Comparison of ENCODE assay signal across 16 cellular contexts in the genomic region with DNA sequence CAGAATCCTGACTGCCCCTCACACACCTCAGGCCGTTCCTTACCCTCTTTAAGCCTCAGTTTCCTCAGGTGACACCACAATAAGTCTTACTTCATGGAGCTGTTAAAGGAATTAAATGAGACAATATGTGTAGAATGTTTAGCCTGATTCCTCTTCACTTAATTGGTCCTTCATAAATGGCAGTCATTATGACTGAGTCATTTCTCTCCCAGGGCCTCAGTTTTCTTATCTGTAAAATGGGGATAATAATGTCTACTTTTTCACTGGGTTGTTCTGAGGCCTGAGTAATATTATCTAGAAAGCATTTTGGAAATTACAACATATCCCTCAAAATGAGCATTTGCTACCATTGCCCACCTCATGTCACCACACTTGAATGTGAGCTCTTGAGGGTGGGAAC. TPM values are rescaled to one million over a fixed set of nuclear protein-coding genes. Genes with fewer than 3 reads are reported as not detected.
DNase-seq lines count a peak whose midpoint lies in the region; ATAC-seq and TF ChIP-seq lines count a peak whose summit lies in the region.
"Had no signal": no experiment of that assay in that cellular context is flagged by ENCODE, and none has a peak within 500 bp of the region (broad histone marks: within the 10 kb centered on the region; RNA-seq: fewer than 3 reads in every experiment).

No MANE protein-coding gene starts in this region.

- H3K36me3 ChIP-seq in CD4-positive, alpha-beta memory T cell (ENCODE audit: insufficient read depth, low read length) = peaks cover 10% of the 10 kb centered on the region
- no peaks in the 10 kb centered on the region for H3K36me3 ChIP-seq in testis (ENCODE audit: low read depth, missing control alignments)
- H3K36me3 ChIP-seq: gastroesophageal sphincter had no signal

- intact Hi-C loops in CD4-positive, alpha-beta memory T cell (cut with micrococcal nuclease) = no loop called here
- intact Hi-C loops in activated B cell treated with CpG ODN at 0.5 μM for 24 hours (cut with micrococcal nuclease) = loop anchor here (5.0 kb wide), 1 partner anchor 92 kb away; no protein-coding TSS in a partner anchor
- intact Hi-C loops in testis (cut with DNase I; ENCODE audit: low total_unique reads) = no loop called here

- H3K27me3 ChIP-seq in AG04450 (ENCODE audit: control insufficient read depth, insufficient read depth, low read length) (no peaks in the 10 kb centered on the region), foreskin keratinocyte (no peaks in the 10 kb centered on the region), testis (no peaks in the 10 kb centered on the region)
- H3K27me3 ChIP-seq in CD4-positive, alpha-beta memory T cell (ENCODE audit: insufficient read depth, low read length) = no peaks in the 10 kb centered on the region

- peaks cover 5 to 12% (median 10%) of the 10 kb centered on the region in 4 donors for H3K4me1 Mint-ChIP-seq in CD4-positive, alpha-beta memory T cell
- H3K4me1 Mint-ChIP-seq in activated B cell treated with CpG ODN at 0.5 μM for 24 hours = peaks cover 76% of the 10 kb centered on the region

- no peak for ATAC-seq in activated B cell treated with CpG ODN at 0.5 μM for 24 hours (ENCODE audit: low read depth)
- no peak for ATAC-seq in foreskin keratinocyte
- ATAC-seq: activated CD4-positive, CD25-positive, alpha-beta regulatory T cell treated with anti-CD3 and anti-CD28 coated beads, Interleukin-2, amount 50 U/mL, for 24 hours; gastroesophageal sphincter had no signal

- H3K4me1 ChIP-seq in CD4-positive, alpha-beta memory T cell (ENCODE audit: insufficient read depth, low read length) = peaks cover 6% of the 10 kb centered on the region
- H3K4me1 ChIP-seq in foreskin keratinocyte = peaks cover 36% of the 10 kb centered on the region
- no peaks in the 10 kb centered on the region for H3K4me1 ChIP-seq in testis

- no peak for TF ChIP-seq POLR2A in testis (IDR thresholded peaks at IDR 0.05)

- H3K9me3 ChIP-seq in AG04450 (ENCODE audit: control insufficient read depth, insufficient read depth, low read length) (no peaks in the 10 kb centered on the region), testis (no peaks in the 10 kb centered on the region)
- H3K9me3 ChIP-seq in CD4-positive, alpha-beta memory T cell (ENCODE audit: control insufficient read depth in 1 of 2, low read length in 2 of 2) = no peaks in the 10 kb centered on the region
- H3K9me3 ChIP-seq: gastroesophageal sphincter had no signal

- H3K27ac ChIP-seq in AG04450 (ENCODE audit: low read depth, low read length) (peak overlapping the region; percentile 94), foreskin keratinocyte (peak overlapping the region; percentile 100), testis (no peak overlapping the region)
- no peak overlapping the region for H3K27ac ChIP-seq in CD4-positive, alpha-beta memory T cell (ENCODE audit: low read depth, low read length)
- H3K27ac ChIP-seq: gastroesophageal sphincter had no signal

- CTCF ChIA-PET in AG04450 (lab: Charles Lee) (interaction anchor here (1.1 to 3.9 kb wide), 6 partner anchors 21 to 169 kb away, joined by 3 to 26 read pairs (median 5); a partner anchor contains a TSS), activated B cell treated with CpG ODN at 0.5 μM for 24 hours (lab: Charles Lee) (interaction anchor here (1.2 to 13.4 kb wide), 3 partner anchors 19 to 169 kb away, joined by 4 to 426 read pairs (median 8); a partner anchor contains a TSS)
- CTCF ChIA-PET in CD4-positive, alpha-beta memory T cell (lab: Charles Lee; ENCODE audit: partially characterized antibody) = interaction anchor here (1.2 to 7.4 kb wide), 9 partner anchors 9 to 331 kb away, joined by 3 to 81 read pairs (median 23); a partner anchor contains a TSS

- H3K9me3 Mint-ChIP-seq in CD4-positive, alpha-beta memory T cell = no peaks in the 10 kb centered on the region
- H3K9me3 Mint-ChIP-seq in activated B cell treated with CpG ODN at 0.5 μM for 24 hours = no peaks in the 10 kb centered on the region
- H3K9me3 Mint-ChIP-seq: activated naive CD8-positive, alpha-beta T cell treated with anti-CD3 and anti-CD28 coated beads, Interleukin-2, amount 10 ng/mL, durations not matched to agents 7 days and 5 days had no signal

- POLR2A ChIA-PET in AG04450 (lab: Yijun Ruan, JAX) = no interaction called here
- POLR2A ChIA-PET in CD4-positive, alpha-beta memory T cell (lab: Charles Lee; ENCODE audit: partially characterized antibody) = interaction anchor here (0.9 to 3.4 kb wide), 6 partner anchors 12 to 330 kb away, joined by 3 to 17 read pairs (median 4); a partner anchor contains a TSS
- POLR2A ChIA-PET in activated B cell treated with CpG ODN at 0.5 μM for 24 hours (lab: Charles Lee) = interaction anchor here (0.5 to 24.6 kb wide), 4 partner anchors 17 to 200 kb away, joined by 3 to 1230 read pairs (median 4); a partner anchor contains a TSS

- peak overlapping the region; percentile 2 to 79 (median 48) for H3K27ac Mint-ChIP-seq in CD4-positive, alpha-beta memory T cell
- peak overlapping the region; percentile 96 for H3K27ac Mint-ChIP-seq in activated B cell treated with CpG ODN at 0.5 μM for 24 hours

- H3K4me3 ChIP-seq in AG04450 (ENCODE audit: low read depth, low read length) (no peak overlapping the region), testis (no peak overlapping the region)
- H3K4me3 ChIP-seq in CD4-positive, alpha-beta memory T cell (ENCODE audit: low read length in 2 of 2) = no peak overlapping the region
- H3K4me3 ChIP-seq: gastroesophageal sphincter had no signal

- 77 to 100% methylated on average over 1 of the region's 1 CpG for WGBS in testis, 2 donors

- no peak overlapping the region for H3K4me3 Mint-ChIP-seq in CD4-positive, alpha-beta memory T cell
- H3K4me3 Mint-ChIP-seq in activated B cell treated with CpG ODN at 0.5 μM for 24 hours = no peak overlapping the region
- H3K4me3 Mint-ChIP-seq: activated naive CD8-positive, alpha-beta T cell treated with anti-CD3 and anti-CD28 coated beads, Interleukin-2, amount 10 ng/mL, durations not matched to agents 7 days and 5 days had no signal

- H3K36me3 Mint-ChIP-seq in CD4-positive, alpha-beta memory T cell = peaks cover 17 to 61% of the 10 kb centered on the region in 2 donors
- H3K36me3 Mint-ChIP-seq in activated B cell treated with CpG ODN at 0.5 μM for 24 hours (ENCODE audit: low read depth) = peaks cover 89% of the 10 kb centered on the region

- TF ChIP-seq CTCF in AG04450 (IDR thresholded peaks at IDR 0.05; ENCODE audit: low read depth, low read length) (no peak), activated B cell treated with CpG ODN at 0.5 μM for 24 hours (IDR thresholded peaks at IDR 0.05) (no peak), foreskin keratinocyte (conservative IDR thresholded peaks at IDR 0.05) (no peak), testis (IDR thresholded peaks at IDR 0.05) (no peak)

- DNase-seq in AG04450 (ENCODE audit: low read depth, low spot score) = no peak
- no peak for DNase-seq in CD4-positive, alpha-beta memory T cell
- DNase-seq in activated B cell treated with CpG ODN at 0.5 μM for 24 hours = no peak
- DNase-seq in foreskin keratinocyte = no peak
- no peak for DNase-seq in testis
- DNase-seq in NCI-H1930 (lab: John Stamatoyannopoulos, UW) = no peak
- DNase-seq in EL = no peak
- DNase-seq: activated naive CD8-positive, alpha-beta T cell treated with anti-CD3 and anti-CD28 coated beads, Interleukin-2, amount 10 ng/mL, durations not matched to agents 7 days and 5 days; dermis blood vessel endothelial cell; KG1; NCI-H1048; NCI-H524; SIG-M5; T-helper 9 cell had no signal

- no peaks in the 10 kb centered on the region for H3K27me3 Mint-ChIP-seq in CD4-positive, alpha-beta memory T cell
- H3K27me3 Mint-ChIP-seq in activated B cell treated with CpG ODN at 0.5 μM for 24 hours = no peaks in the 10 kb centered on the region
- H3K27me3 Mint-ChIP-seq: activated naive CD8-positive, alpha-beta T cell treated with anti-CD3 and anti-CD28 coated beads, Interleukin-2, amount 10 ng/mL, durations not matched to agents 7 days and 5 days had no signal

RNA-seq across cellular contexts. Expression of a gene that starts 21.6 kb away (rescaled TPM):
- 1.9 and 2.6 TPM in 2 replicates for polyA plus RNA-seq in AG04450 (2011; rRNA removed)
- 1.2 and 2.6 TPM in 2 replicates for polyA minus RNA-seq in AG04450 (2011; rRNA and poly(A)+ RNA removed)
- total RNA-seq in CD4-positive, alpha-beta memory T cell = 10 to 100 TPM; 68.5 to 69.3 TPM
- polyA plus RNA-seq in CD4-positive, alpha-beta memory T cell = 10 to 100 TPM in 1 of 2 donors, 1 to 10 TPM in 1; 3.1 to 22.7 TPM
- total RNA-seq in activated B cell treated with CpG ODN at 0.5 μM for 24 hours = 508 and 577 TPM in 2 replicates
- total RNA-seq in foreskin keratinocyte = 34.4 and 37.3 TPM in 2 replicates
- 49.6 and 59.3 TPM in 2 replicates for polyA plus RNA-seq in foreskin keratinocyte
- total RNA-seq in testis = 10 to 100 TPM in 1 of 2 donors, 1 to 10 TPM in 1; 9.4 to 20.6 TPM
- polyA plus RNA-seq in testis (ENCODE audit: insufficient read depth, low read depth, low replicate concordance) = 13.2 TPM

RNA-seq across cellular contexts. Expression of a gene that starts 34.7 kb away (rescaled TPM):
- polyA plus RNA-seq in AG04450 (2011; rRNA removed) (5.5 and 9.0 TPM in 2 replicates), foreskin keratinocyte (11.9 and 12.0 TPM in 2 replicates), testis (ENCODE audit: insufficient read depth, low read depth, low replicate concordance) (47.4 TPM)
- polyA minus RNA-seq in AG04450 (2011; rRNA and poly(A)+ RNA removed) = 16.7 and 26.3 TPM in 2 replicates
- total RNA-seq in CD4-positive, alpha-beta memory T cell = 10 to 100 TPM; 25.1 to 26.0 TPM
- polyA plus RNA-seq in CD4-positive, alpha-beta memory T cell = 10 to 100 TPM; 14.8 to 24.6 TPM
- total RNA-seq in activated B cell treated with CpG ODN at 0.5 μM for 24 hours (27.7 and 29.6 TPM in 2 replicates), foreskin keratinocyte (16.0 and 17.7 TPM in 2 replicates), testis (10 to 100 TPM; 63.2 to 64.8 TPM)

RNA-seq across cellular contexts. Expression of a gene that starts 40.7 kb away (rescaled TPM):
- polyA plus RNA-seq in AG04450 (2011; rRNA removed) (0.04 and 0.05 TPM in 2 replicates), foreskin keratinocyte (0.06 and 0.19 TPM in 2 replicates), testis (ENCODE audit: insufficient read depth, low read depth, low replicate concordance) (31.7 TPM)
- 0.23 TPM in 1 of 2 replicates, not detected in the other for polyA minus RNA-seq in AG04450 (2011; rRNA and poly(A)+ RNA removed)
- under 1 TPM; 0.12 to 0.17 TPM for total RNA-seq in CD4-positive, alpha-beta memory T cell
- not detected for polyA plus RNA-seq in CD4-positive, alpha-beta memory T cell
- total RNA-seq in activated B cell treated with CpG ODN at 0.5 μM for 24 hours (0.09 and 0.15 TPM in 2 replicates), foreskin keratinocyte (0.07 and 0.11 TPM in 2 replicates), testis (10 to 100 TPM; 43.8 to 87.4 TPM)

Comparison
In these comparisons a context has a peak if more than half of its experiments do, and no peak if none do; other contexts are left out.
1. H3K27ac ChIP-seq: peak in AG04450 (single experiment) and foreskin keratinocyte (single experiment); none in CD4-positive, alpha-beta memory T cell (single experiment) and testis (0 of 2).
2. RNA of a gene that starts 40.7 kb away (total RNA-seq): 43.8 to 87.4 TPM in testis; 0.12 to 0.17 TPM in CD4-positive, alpha-beta memory T cell, 0.07 to 0.11 TPM in foreskin keratinocyte and 0.09 to 0.15 TPM in activated B cell treated with CpG ODN at 0.5 μM for 24 hours; every median in the first group is over 10 times any median in the second.